In genomic region chr5:133274597-133274935, GRCh38 we compare ENCODE assay signal across 1 cellular context.
TF ChIP-seq lines count a peak whose summit lies in the region.

No MANE protein-coding gene starts in this region.

TF ChIP-seq in WTC11, 78 proteins besides CTCF, POLR2A, EP300 and RAD21 (continued from another document):
- TF ChIP-seq AR (CRISPR knock-in tag; IDR thresholded peaks at IDR 0.05) (no peak), ATF2 (CRISPR knock-in tag; IDR thresholded peaks at IDR 0.05; ENCODE audit: borderline replicate concordance, low read depth) (no peak), MLX (CRISPR knock-in tag; IDR thresholded peaks at IDR 0.05) (no peak)
